In genomic region chr14:33465952-33466700, GRCh38 we compare ENCODE assay signal across 31 cellular contexts.
A peak's percentile ranks its signal among the peaks of the same experiment; 100 is the strongest.
DNase-seq lines count a peak whose midpoint lies in the region; ATAC-seq and TF ChIP-seq lines count a peak whose summit lies in the region.
"Had no signal": no experiment of that assay in that cellular context is flagged by ENCODE, and none has a peak within 500 bp of the region (broad histone marks: within the 10 kb centered on the region; RNA-seq: fewer than 3 reads in every experiment).

No MANE protein-coding gene starts in this region.

- no peaks in the 10 kb centered on the region for H3K9me3 ChIP-seq in mammary epithelial cell (replicated peaks; ENCODE audit: insufficient read depth, low read length)
- H3K9me3 ChIP-seq in breast epithelium, result no peaks in the 10 kb centered on the region
- H3K9me3 ChIP-seq: left lung, testis had no signal

- no peak for ATAC-seq in GM21825 (IDR thresholded peaks at IDR 0.05; ENCODE audit: unreplicated experiment)
- ATAC-seq: activated CD4-positive, alpha-beta T cell treated with anti-CD3 and anti-CD28 coated beads for 36 hours; activated T-helper 17 cell treated with anti-CD3 and anti-CD28 coated beads, Interleukin-2, amount 50 U/mL, for 72 hours; HCT116; left lung; Panc1; right cardiac atrium had no signal

- intact Hi-C loops in mammary epithelial cell (cut with micrococcal nuclease), result no loop called here
- intact Hi-C loops in breast epithelium (cut with DNase I; ENCODE audit: low total_unique reads), result no loop called here

- in situ Hi-C loops in mammary epithelial cell (cut with MboI; ENCODE audit: low sequenced_read_pairs in 2 of 2), result loop anchor here in 1 of 2 donors (25.0 kb wide), 1 partner anchor 321 kb away; no protein-coding TSS in a partner anchor
- in situ Hi-C loops in G401 (cut with HindIII; ENCODE audit: low sequenced_read_pairs), result no loop called here

- no peak overlapping the region for H3K27ac Mint-ChIP-seq in activated naive CD8-positive, alpha-beta T cell treated with anti-CD3 and anti-CD28 coated beads for 36 hours
- H3K27ac Mint-ChIP-seq: activated CD4-positive, alpha-beta T cell treated with anti-CD3 and anti-CD28 coated beads for 36 hours; activated naive CD4-positive, alpha-beta T cell treated with anti-CD3 and anti-CD28 coated beads, Interleukin-2, amount 10 ng/mL, durations not matched to agents 7 days and 5 days; activated T-helper 17 cell treated with anti-CD3 and anti-CD28 coated beads, Interleukin-2, amount 50 U/mL, for 72 hours; CD4-positive, CD25-positive, alpha-beta regulatory T cell; immature natural killer cell; stimulated activated naive CD8-positive, alpha-beta T cell treated with anti-CD3 and anti-CD28 coated beads, Interleukin-15, Interleukin-2, amounts not matched to agents 100 ng/mL and 50 ng/mL, for 24 hours had no signal

- H3K79me2 ChIP-seq in mammary epithelial cell (ENCODE audit: insufficient read depth, low read length), result no peaks in the 10 kb centered on the region

- TF ChIP-seq CTCF in mammary epithelial cell (conservative IDR thresholded peaks at IDR 0.05 in 1 of 2, IDR thresholded peaks at IDR 0.05 in 1 of 2; ENCODE audit: extremely low read depth in 1 of 2, insufficient read depth in 1 of 2, low read depth in 1 of 2, low read length in 2 of 2) (no peak), breast epithelium (IDR thresholded peaks at IDR 0.05) (no peak), RWPE1 (conservative IDR thresholded peaks at IDR 0.05; ENCODE audit: low read depth) (no peak)

- peaks cover 2% of the 10 kb centered on the region for H4K20me1 ChIP-seq in mammary epithelial cell (ENCODE audit: insufficient read depth, low read length)

- no peaks in the 10 kb centered on the region for H3K36me3 Mint-ChIP-seq in activated naive CD8-positive, alpha-beta T cell treated with anti-CD3 and anti-CD28 coated beads for 36 hours
- H3K36me3 Mint-ChIP-seq: activated naive CD4-positive, alpha-beta T cell treated with anti-CD3 and anti-CD28 coated beads, Interleukin-2, amount 10 ng/mL, durations not matched to agents 7 days and 5 days; CD4-positive, CD25-positive, alpha-beta regulatory T cell; immature natural killer cell had no signal

- H3K4me1 Mint-ChIP-seq in activated naive CD8-positive, alpha-beta T cell treated with anti-CD3 and anti-CD28 coated beads for 36 hours, result no peaks in the 10 kb centered on the region
- H3K4me1 Mint-ChIP-seq: activated CD4-positive, alpha-beta T cell treated with anti-CD3 and anti-CD28 coated beads for 36 hours; activated naive CD4-positive, alpha-beta T cell treated with anti-CD3 and anti-CD28 coated beads, Interleukin-2, amount 10 ng/mL, durations not matched to agents 7 days and 5 days; activated T-helper 17 cell treated with anti-CD3 and anti-CD28 coated beads, Interleukin-2, amount 50 U/mL, for 72 hours; CD4-positive, CD25-positive, alpha-beta regulatory T cell; immature natural killer cell had no signal

- 78% methylated on average over 8 of the region's 9 CpGs for WGBS in mammary epithelial cell (ENCODE audit: low coverage, missing lambda C conversion rate)

- dilution Hi-C loops in mammary epithelial cell (cut with HindIII; ENCODE audit: low sequenced_read_pairs), result no loop called here

- no peak overlapping the region for H3K9ac ChIP-seq in mammary epithelial cell (ENCODE audit: insufficient read depth, low read length)

- H2AFZ ChIP-seq in mammary epithelial cell (ENCODE audit: low read depth, low read length), result no peak overlapping the region

- CTCF ChIA-PET in mammary epithelial cell (lab: Charles Lee; ENCODE audit: low non-redundant PET), result no interaction called here
- CTCF ChIA-PET in RWPE1 (lab: Yijun Ruan, JAX), result no interaction called here

- H3K4me3 Mint-ChIP-seq in activated naive CD8-positive, alpha-beta T cell treated with anti-CD3 and anti-CD28 coated beads for 36 hours, result no peak overlapping the region
- H3K4me3 Mint-ChIP-seq: activated CD4-positive, alpha-beta T cell treated with anti-CD3 and anti-CD28 coated beads for 36 hours; activated naive CD4-positive, alpha-beta T cell treated with anti-CD3 and anti-CD28 coated beads, Interleukin-2, amount 10 ng/mL, durations not matched to agents 7 days and 5 days; activated T-helper 17 cell treated with anti-CD3 and anti-CD28 coated beads, Interleukin-2, amount 50 U/mL, for 72 hours; CD4-positive, CD25-positive, alpha-beta regulatory T cell; immature natural killer cell; stimulated activated naive CD8-positive, alpha-beta T cell treated with anti-CD3 and anti-CD28 coated beads, Interleukin-15, Interleukin-2, amounts not matched to agents 100 ng/mL and 50 ng/mL, for 24 hours had no signal

- no TSS peak for BruUV-seq in mammary epithelial cell (replicated peaks; lab: Mats Ljungman, UMichigan)

- no peaks in the 10 kb centered on the region for H3K4me1 ChIP-seq in mammary epithelial cell (ENCODE audit: insufficient read depth, low read length)
- H3K4me1 ChIP-seq in breast epithelium, result no peaks in the 10 kb centered on the region
- H3K4me1 ChIP-seq: left lung, testis had no signal

- H3K36me3 ChIP-seq in mammary epithelial cell (ENCODE audit: insufficient read depth, low read length) (no peaks in the 10 kb centered on the region), breast epithelium (no peaks in the 10 kb centered on the region)
- H3K36me3 ChIP-seq: left lung had no signal

- H3K4me3 ChIP-seq in mammary epithelial cell (replicated peaks in 1 of 3; ENCODE audit: insufficient read depth in 1 of 3, low read depth in 2 of 3, low read length in 3 of 3) (no peak overlapping the region), breast epithelium (no peak overlapping the region)
- H3K4me3 ChIP-seq: left lung, smooth muscle cell, testis had no signal

- no peaks in the 10 kb centered on the region for H3K9me3 Mint-ChIP-seq in activated naive CD8-positive, alpha-beta T cell treated with anti-CD3 and anti-CD28 coated beads for 36 hours
- H3K9me3 Mint-ChIP-seq: activated naive CD4-positive, alpha-beta T cell treated with anti-CD3 and anti-CD28 coated beads, Interleukin-2, amount 10 ng/mL, durations not matched to agents 7 days and 5 days; activated T-helper 17 cell treated with anti-CD3 and anti-CD28 coated beads, Interleukin-2, amount 50 U/mL, for 72 hours; stimulated activated naive CD8-positive, alpha-beta T cell treated with anti-CD3 and anti-CD28 coated beads, Interleukin-15, Interleukin-2, amounts not matched to agents 100 ng/mL and 50 ng/mL, for 24 hours had no signal

- TF ChIP-seq POLR2A in breast epithelium (IDR thresholded peaks at IDR 0.05), result no peak

- POLR2A ChIA-PET in RWPE1 (lab: Yijun Ruan, JAX; ENCODE audit: low non-redundant PET), result no interaction called here

- no peak overlapping the region for H3K27ac ChIP-seq in mammary epithelial cell (ENCODE audit: insufficient read depth, low read depth, low read length)
- H3K27ac ChIP-seq in breast epithelium, result no peak overlapping the region
- no peak overlapping the region for H3K27ac ChIP-seq in RWPE1
- H3K27ac ChIP-seq: left lung, testis had no signal

- DNase-seq in mammary epithelial cell (peak; percentile 49), breast epithelium (ENCODE audit: low spot score in 2 of 2) (no peak), RWPE1 (ENCODE audit: low spot score) (peak; percentile 20), iPS-NIHi7 (ENCODE audit: extremely low spot score) (peak; percentile 13), NCI-H510A treated with DMSO at 0.1 percent for 48 hours (lab: John Stamatoyannopoulos, UW) (no peak), G401 (ENCODE audit: low spot score) (no peak)
- no peak for DNase-seq in activated naive CD8-positive, alpha-beta T cell treated with anti-CD3 and anti-CD28 coated beads for 36 hours
- DNase-seq: 8988T; activated CD4-positive, alpha-beta T cell treated with anti-CD3 and anti-CD28 coated beads for 36 hours; activated naive CD4-positive, alpha-beta T cell treated with anti-CD3 and anti-CD28 coated beads, Interleukin-2, amount 10 ng/mL, durations not matched to agents 7 days and 5 days; amniotic stem cell; Calu3; CD4-positive, CD25-positive, alpha-beta regulatory T cell; DND-41; hypothalamus; immature natural killer cell; left lung; NCI-H1048; NCI-H187 treated with DMSO at 0.1 percent for 48 hours; NCI-H69; right cardiac atrium; SIG-M5; stimulated activated CD4-positive, alpha-beta T cell treated with anti-CD3 and anti-CD28 coated beads, Interleukin-2, amount 100 ng/mL, for 24 hours; stimulated activated CD8-positive, alpha-beta memory T cell treated with anti-CD3 and anti-CD28 coated beads, Interleukin-4, amount 100 ng/mL, for 48 hours; testis had no signal

- H3K27me3 ChIP-seq in mammary epithelial cell (ENCODE audit: insufficient read depth, low read length) (no peaks in the 10 kb centered on the region), breast epithelium (no peaks in the 10 kb centered on the region)
- H3K27me3 ChIP-seq: left lung, testis had no signal

- H3K4me2 ChIP-seq in mammary epithelial cell (ENCODE audit: insufficient read depth, low read depth, low read length), result no peak overlapping the region
- H3K4me2 ChIP-seq: smooth muscle cell had no signal

- peaks cover 7% of the 10 kb centered on the region for H3K27me3 Mint-ChIP-seq in activated naive CD8-positive, alpha-beta T cell treated with anti-CD3 and anti-CD28 coated beads for 36 hours
- H3K27me3 Mint-ChIP-seq: activated CD4-positive, alpha-beta T cell treated with anti-CD3 and anti-CD28 coated beads for 36 hours; activated naive CD4-positive, alpha-beta T cell treated with anti-CD3 and anti-CD28 coated beads, Interleukin-2, amount 10 ng/mL, durations not matched to agents 7 days and 5 days; activated T-helper 17 cell treated with anti-CD3 and anti-CD28 coated beads, Interleukin-2, amount 50 U/mL, for 72 hours; stimulated activated naive CD8-positive, alpha-beta T cell treated with anti-CD3 and anti-CD28 coated beads, Interleukin-15, Interleukin-2, amounts not matched to agents 100 ng/mL and 50 ng/mL, for 24 hours had no signal

Comparison
In these comparisons a context has a peak if more than half of its experiments do, and no peak if none do; other contexts are left out.
1. DNase-seq: peak in mammary epithelial cell (single experiment), RWPE1 (single experiment) and iPS-NIHi7 (single experiment); none in breast epithelium (0 of 2), NCI-H510A treated with DMSO at 0.1 percent for 48 hours (single experiment), activated naive CD8-positive, alpha-beta T cell treated with anti-CD3 and anti-CD28 coated beads for 36 hours (single experiment) and G401 (single experiment).